1 cellular context compared by ENCODE assay signal in genomic region chr6:83853178-83853967, GRCh38.
TF ChIP-seq lines count a peak whose summit lies in the region.

A gene with protein sequence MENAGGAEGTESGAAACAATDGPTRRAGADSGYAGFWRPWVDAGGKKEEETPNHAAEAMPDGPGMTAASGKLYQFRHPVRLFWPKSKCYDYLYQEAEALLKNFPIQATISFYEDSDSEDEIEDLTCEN (plus strand): TSS chr6:83853360. CDS start chr6:83853417, 57 bp downstream.

TF ChIP-seq in GM23338, 12 proteins besides CTCF, POLR2A, EP300 and RAD21 (continued from another document):
- TF ChIP-seq, protein P1, sequence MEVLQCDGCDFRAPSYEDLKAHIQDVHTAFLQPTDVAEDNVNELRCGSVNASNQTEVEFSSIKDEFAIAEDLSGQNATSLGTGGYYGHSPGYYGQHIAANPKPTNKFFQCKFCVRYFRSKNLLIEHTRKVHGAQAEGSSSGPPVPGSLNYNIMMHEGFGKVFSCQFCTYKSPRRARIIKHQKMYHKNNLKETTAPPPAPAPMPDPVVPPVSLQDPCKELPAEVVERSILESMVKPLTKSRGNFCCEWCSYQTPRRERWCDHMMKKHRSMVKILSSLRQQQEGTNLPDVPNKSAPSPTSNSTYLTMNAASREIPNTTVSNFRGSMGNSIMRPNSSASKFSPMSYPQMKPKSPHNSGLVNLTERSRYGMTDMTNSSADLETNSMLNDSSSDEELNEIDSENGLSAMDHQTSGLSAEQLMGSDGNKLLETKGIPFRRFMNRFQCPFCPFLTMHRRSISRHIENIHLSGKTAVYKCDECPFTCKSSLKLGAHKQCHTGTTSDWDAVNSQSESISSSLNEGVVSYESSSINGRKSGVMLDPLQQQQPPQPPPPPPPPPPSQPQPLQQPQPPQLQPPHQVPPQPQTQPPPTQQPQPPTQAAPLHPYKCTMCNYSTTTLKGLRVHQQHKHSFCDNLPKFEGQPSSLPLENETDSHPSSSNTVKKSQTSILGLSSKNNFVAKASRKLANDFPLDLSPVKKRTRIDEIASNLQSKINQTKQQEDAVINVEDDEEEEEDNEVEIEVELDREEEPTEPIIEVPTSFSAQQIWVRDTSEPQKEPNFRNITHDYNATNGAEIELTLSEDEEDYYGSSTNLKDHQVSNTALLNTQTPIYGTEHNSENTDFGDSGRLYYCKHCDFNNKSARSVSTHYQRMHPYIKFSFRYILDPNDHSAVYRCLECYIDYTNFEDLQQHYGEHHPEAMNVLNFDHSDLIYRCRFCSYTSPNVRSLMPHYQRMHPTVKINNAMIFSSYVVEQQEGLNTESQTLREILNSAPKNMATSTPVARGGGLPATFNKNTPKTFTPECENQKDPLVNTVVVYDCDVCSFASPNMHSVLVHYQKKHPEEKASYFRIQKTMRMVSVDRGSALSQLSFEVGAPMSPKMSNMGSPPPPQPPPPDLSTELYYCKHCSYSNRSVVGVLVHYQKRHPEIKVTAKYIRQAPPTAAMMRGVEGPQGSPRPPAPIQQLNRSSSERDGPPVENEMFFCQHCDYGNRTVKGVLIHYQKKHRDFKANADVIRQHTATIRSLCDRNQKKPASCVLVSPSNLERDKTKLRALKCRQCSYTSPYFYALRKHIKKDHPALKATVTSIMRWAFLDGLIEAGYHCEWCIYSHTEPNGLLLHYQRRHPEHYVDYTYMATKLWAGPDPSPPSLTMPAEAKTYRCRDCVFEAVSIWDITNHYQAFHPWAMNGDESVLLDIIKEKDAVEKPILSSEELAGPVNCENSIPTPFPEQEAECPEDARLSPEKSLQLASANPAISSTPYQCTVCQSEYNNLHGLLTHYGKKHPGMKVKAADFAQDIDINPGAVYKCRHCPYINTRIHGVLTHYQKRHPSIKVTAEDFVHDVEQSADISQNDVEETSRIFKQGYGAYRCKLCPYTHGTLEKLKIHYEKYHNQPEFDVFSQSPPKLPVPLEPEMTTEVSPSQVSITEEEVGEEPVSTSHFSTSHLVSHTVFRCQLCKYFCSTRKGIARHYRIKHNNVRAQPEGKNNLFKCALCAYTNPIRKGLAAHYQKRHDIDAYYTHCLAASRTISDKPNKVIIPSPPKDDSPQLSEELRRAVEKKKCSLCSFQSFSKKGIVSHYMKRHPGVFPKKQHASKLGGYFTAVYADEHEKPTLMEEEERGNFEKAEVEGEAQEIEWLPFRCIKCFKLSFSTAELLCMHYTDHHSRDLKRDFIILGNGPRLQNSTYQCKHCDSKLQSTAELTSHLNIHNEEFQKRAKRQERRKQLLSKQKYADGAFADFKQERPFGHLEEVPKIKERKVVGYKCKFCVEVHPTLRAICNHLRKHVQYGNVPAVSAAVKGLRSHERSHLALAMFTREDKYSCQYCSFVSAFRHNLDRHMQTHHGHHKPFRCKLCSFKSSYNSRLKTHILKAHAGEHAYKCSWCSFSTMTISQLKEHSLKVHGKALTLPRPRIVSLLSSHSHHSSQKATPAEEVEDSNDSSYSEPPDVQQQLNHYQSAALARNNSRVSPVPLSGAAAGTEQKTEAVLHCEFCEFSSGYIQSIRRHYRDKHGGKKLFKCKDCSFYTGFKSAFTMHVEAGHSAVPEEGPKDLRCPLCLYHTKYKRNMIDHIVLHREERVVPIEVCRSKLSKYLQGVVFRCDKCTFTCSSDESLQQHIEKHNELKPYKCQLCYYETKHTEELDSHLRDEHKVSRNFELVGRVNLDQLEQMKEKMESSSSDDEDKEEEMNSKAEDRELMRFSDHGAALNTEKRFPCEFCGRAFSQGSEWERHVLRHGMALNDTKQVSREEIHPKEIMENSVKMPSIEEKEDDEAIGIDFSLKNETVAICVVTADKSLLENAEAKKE (CRISPR knock-in tag; IDR thresholded peaks at IDR 0.05) = no peak
- TF ChIP-seq POLR2AphosphoS5 (IDR thresholded peaks at IDR 0.05; ENCODE audit: low read depth) = no peak
